In the genomic region with DNA sequence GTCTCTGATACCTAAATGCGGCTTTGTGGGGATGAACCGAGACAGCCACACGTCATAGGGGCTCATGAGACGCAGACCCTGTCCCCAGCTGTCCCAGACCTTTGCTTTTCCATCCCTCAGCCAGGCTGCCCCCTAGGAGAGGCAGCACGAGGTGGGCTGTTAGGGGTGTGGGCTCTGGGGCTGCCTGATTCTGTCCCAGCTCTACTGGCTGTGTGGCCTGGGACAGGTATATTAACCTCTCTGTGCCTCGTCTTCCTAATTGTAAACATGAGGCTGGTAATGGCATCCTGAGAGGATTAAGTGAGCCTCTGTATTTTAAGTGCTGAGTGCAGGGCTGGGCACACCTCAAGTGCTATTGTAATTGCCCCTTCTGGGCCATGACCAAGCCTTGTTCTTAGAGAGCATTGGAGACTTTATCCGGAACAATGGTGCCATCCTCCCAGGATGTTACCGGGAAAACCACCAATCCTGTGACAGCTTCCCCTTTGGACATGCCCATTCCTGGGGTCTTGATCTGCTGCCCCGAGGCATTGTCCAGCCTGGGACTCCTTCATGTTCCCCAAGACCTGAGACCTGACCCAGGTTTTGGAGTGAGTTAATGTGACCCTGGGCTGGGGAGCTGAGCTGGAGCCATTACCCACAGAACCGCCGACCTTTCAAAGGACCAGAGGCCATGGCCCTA, we compare ENCODE assay signal across 22 cellular contexts. TPM values are rescaled to one million over a fixed set of nuclear protein-coding genes. Genes with fewer than 3 reads are reported as not detected.
DNase-seq lines count a peak whose midpoint lies in the region; FAIRE-seq and TF ChIP-seq lines count a peak whose summit lies in the region.
"Had no signal": no experiment of that assay in that cellular context is flagged by ENCODE, and none has a peak within 500 bp of the region (broad histone marks: within the 10 kb centered on the region; RNA-seq: fewer than 3 reads in every experiment).

No MANE protein-coding gene starts in this region.

- POLR2A ChIA-PET in endothelial cell of umbilical vein (lab: Charles Lee), result no interaction called here

- no peak overlapping the region for H3K4me3 Mint-ChIP-seq in activated naive CD4-positive, alpha-beta T cell treated with anti-CD3 and anti-CD28 coated beads for 36 hours
- H3K4me3 Mint-ChIP-seq: activated CD8-positive, alpha-beta T cell treated with anti-CD3 and anti-CD28 coated beads for 36 hours; CD4-positive, alpha-beta T cell had no signal

- H3K36me3 ChIP-seq in BLaER1, result no peaks in the 10 kb centered on the region
- H3K36me3 ChIP-seq in endothelial cell of umbilical vein (ENCODE audit: control insufficient read depth in 2 of 2, extremely low read depth in 1 of 2, insufficient read depth in 2 of 2, low read length in 2 of 2), result no peaks in the 10 kb centered on the region
- H3K36me3 ChIP-seq in skeletal muscle satellite cell (ENCODE audit: insufficient read depth, low read length), result no peaks in the 10 kb centered on the region
- H3K36me3 ChIP-seq: tibial artery had no signal

- peak overlapping the region; percentile 11 for H3K27ac ChIP-seq in BLaER1
- peak overlapping the region; percentile 64 for H3K27ac ChIP-seq in endothelial cell of umbilical vein (ENCODE audit: insufficient read depth, low read depth, low read length)
- H3K27ac ChIP-seq: tibial artery had no signal

- peaks cover 27% of the 10 kb centered on the region for H3K27me3 Mint-ChIP-seq in activated naive CD4-positive, alpha-beta T cell treated with anti-CD3 and anti-CD28 coated beads for 36 hours (ENCODE audit: low read depth)

- intact Hi-C loops in endothelial cell of umbilical vein (cut with micrococcal nuclease), result no loop called here
- intact Hi-C loops in activated naive CD4-positive, alpha-beta T cell treated with anti-CD3 and anti-CD28 coated beads for 36 hours (cut with micrococcal nuclease), result no loop called here

- H4K20me1 ChIP-seq in BLaER1, result no peaks in the 10 kb centered on the region
- H4K20me1 ChIP-seq in endothelial cell of umbilical vein (replicated peaks; ENCODE audit: control insufficient read depth, extremely low read depth, insufficient read depth, low read length), result no peaks in the 10 kb centered on the region

- TF ChIP-seq CTCF in endothelial cell of umbilical vein (IDR thresholded peaks at IDR 0.05; ENCODE audit: extremely low read depth in 1 of 2, insufficient read depth in 1 of 2, low read depth in 1 of 2, low read length in 2 of 2), result no peak

- H3K36me3 Mint-ChIP-seq in activated naive CD4-positive, alpha-beta T cell treated with anti-CD3 and anti-CD28 coated beads for 36 hours (ENCODE audit: low read depth), result no peaks in the 10 kb centered on the region

- peak overlapping the region; percentile 35 for H3K4me2 ChIP-seq in BLaER1
- peak overlapping the region; percentile 13 for H3K4me2 ChIP-seq in endothelial cell of umbilical vein (ENCODE audit: insufficient read depth, low read length)
- H3K4me2 ChIP-seq in skeletal muscle satellite cell (ENCODE audit: low read length), result peak overlapping the region; percentile 13

- peaks cover 84% of the 10 kb centered on the region for H3K4me1 ChIP-seq in BLaER1
- peaks cover 74% of the 10 kb centered on the region for H3K4me1 ChIP-seq in endothelial cell of umbilical vein (ENCODE audit: control insufficient read depth, extremely low read depth, insufficient read depth, low read length)
- peaks cover 51% of the 10 kb centered on the region for H3K4me1 ChIP-seq in skeletal muscle satellite cell (ENCODE audit: control insufficient read depth, insufficient read depth, low read length)

- no TSS peak for BruUV-seq in endothelial cell of umbilical vein (replicated peaks; lab: Mats Ljungman, UMichigan)

- CTCF ChIA-PET in endothelial cell of umbilical vein (lab: Charles Lee), result interaction anchor here (1.1 to 3.1 kb wide), 5 partner anchors 10 to 42 kb away, joined by 4 to 17 read pairs (median 7); no protein-coding TSS in a partner anchor
- CTCF ChIA-PET in activated naive CD4-positive, alpha-beta T cell treated with anti-CD3 and anti-CD28 coated beads for 36 hours (lab: Charles Lee), result interaction anchor here (0.8 to 10.0 kb wide), 2 partner anchors 15 to 34 kb away, joined by 4 to 63 read pairs; no protein-coding TSS in a partner anchor

- peaks cover 96% of the 10 kb centered on the region for H3K79me2 ChIP-seq in endothelial cell of umbilical vein (ENCODE audit: control insufficient read depth, insufficient read depth, low read length)

- peaks cover 6% of the 10 kb centered on the region for H3K4me1 Mint-ChIP-seq in activated naive CD4-positive, alpha-beta T cell treated with anti-CD3 and anti-CD28 coated beads for 36 hours (ENCODE audit: low read depth)

- H2AFZ ChIP-seq in endothelial cell of umbilical vein (ENCODE audit: low read depth, low read length), result no peak overlapping the region

- no peak for TF ChIP-seq POLR2A in endothelial cell of umbilical vein (IDR thresholded peaks at IDR 0.05; ENCODE audit: low read depth, low read length)

- H3K27ac Mint-ChIP-seq in activated naive CD4-positive, alpha-beta T cell treated with anti-CD3 and anti-CD28 coated beads for 36 hours, result no peak overlapping the region
- H3K27ac Mint-ChIP-seq: activated CD8-positive, alpha-beta T cell treated with anti-CD3 and anti-CD28 coated beads for 36 hours; CD4-positive, alpha-beta T cell had no signal

- H3K9me3 ChIP-seq in BLaER1, result no peaks in the 10 kb centered on the region
- H3K9me3 ChIP-seq in endothelial cell of umbilical vein (replicated peaks; ENCODE audit: control insufficient read depth, insufficient read depth, low read length), result no peaks in the 10 kb centered on the region
- H3K9me3 ChIP-seq in skeletal muscle satellite cell (replicated peaks; ENCODE audit: low read length), result no peaks in the 10 kb centered on the region
- H3K9me3 ChIP-seq: tibial artery had no signal

- no peak overlapping the region for H3K4me3 ChIP-seq in BLaER1
- no peak overlapping the region for H3K4me3 ChIP-seq in endothelial cell of umbilical vein (replicated peaks in 1 of 3; ENCODE audit: insufficient read depth in 1 of 3, low read depth in 1 of 3, low read length in 3 of 3)
- H3K4me3 ChIP-seq in skeletal muscle satellite cell (ENCODE audit: low read length), result no peak overlapping the region
- H3K4me3 ChIP-seq: GM12878, tibial artery had no signal

- no peaks in the 10 kb centered on the region for H3K9me1 ChIP-seq in endothelial cell of umbilical vein (replicated peaks; ENCODE audit: control insufficient read depth, extremely low read depth, insufficient read depth, low read length)

- no peak overlapping the region for H3K9ac ChIP-seq in BLaER1
- no peak overlapping the region for H3K9ac ChIP-seq in endothelial cell of umbilical vein (replicated peaks; ENCODE audit: extremely low read depth, insufficient read depth, low read length)
- no peak overlapping the region for H3K9ac ChIP-seq in skeletal muscle satellite cell (ENCODE audit: low read depth, low read length)

- DNase-seq in M059J (ENCODE audit: low read depth) (peak; percentile 31), endothelial cell of umbilical vein (ENCODE audit: low read depth, low spot score) (no peak), dermis blood vessel endothelial cell (no peak), NCI-H1092 treated with DMSO at 0.1 percent for 48 hours (lab: John Stamatoyannopoulos, UW) (no peak)
- no peak for DNase-seq in activated naive CD4-positive, alpha-beta T cell treated with anti-CD3 and anti-CD28 coated beads for 36 hours
- DNase-seq in activated CD4-positive, CD25-positive, alpha-beta regulatory T cell (lab: John Stamatoyannopoulos, UW), result no peak
- DNase-seq: activated CD8-positive, alpha-beta T cell treated with anti-CD3 and anti-CD28 coated beads for 36 hours; activated naive CD4-positive, alpha-beta T cell; amniotic stem cell; CD4-positive, alpha-beta T cell; effector CD4-positive, alpha-beta T cell; GF-D8; Kasumi-1; NCI-H1092; NCI-H2029 treated with DMSO at 0.1 percent for 48 hours; NCI-H510A treated with DMSO at 0.1 percent for 48 hours; tibial artery had no signal

- dilution Hi-C loops in endothelial cell of umbilical vein (cut with MboI; ENCODE audit: extremely low pct_ligation_motif_present, low sequenced_read_pairs), result no loop called here

- FAIRE-seq in endothelial cell of umbilical vein (lab: Jason Lieb, UNC), result peak; percentile 21
- FAIRE-seq: GM12878, H1 had no signal

- H3K9me3 Mint-ChIP-seq in activated naive CD4-positive, alpha-beta T cell treated with anti-CD3 and anti-CD28 coated beads for 36 hours, result no peaks in the 10 kb centered on the region
- H3K9me3 Mint-ChIP-seq: activated CD8-positive, alpha-beta T cell treated with anti-CD3 and anti-CD28 coated beads for 36 hours; CD4-positive, alpha-beta T cell had no signal

- H3K27me3 ChIP-seq in BLaER1 (no peaks in the 10 kb centered on the region), endothelial cell of umbilical vein (ENCODE audit: control insufficient read depth in 2 of 2, insufficient read depth in 2 of 2, low read length in 2 of 2) (no peaks in the 10 kb centered on the region), skeletal muscle satellite cell (ENCODE audit: control insufficient read depth, insufficient read depth, low read length) (peaks cover 16% of the 10 kb centered on the region)

RNA-seq across cellular contexts. Expression of gene ADGRG1, which starts 5.1 kb away (rescaled TPM):
- total RNA-seq in M059J (2014; rRNA removed; shearing (Covaris generic)), result 16.2 and 20.6 TPM in 2 replicates
- total RNA-seq in endothelial cell of umbilical vein, result 92.5 and 116 TPM in 2 replicates
- 45.6 and 45.7 TPM in 2 replicates for polyA plus RNA-seq in endothelial cell of umbilical vein
- polyA plus RNA-seq in endothelial cell of umbilical vein (2011; cell fraction: cytosol; rRNA removed), result 34.6 and 34.8 TPM in 2 replicates
- 35.5 and 39.9 TPM in 2 replicates for polyA plus RNA-seq in endothelial cell of umbilical vein (2011; cell fraction: nucleus; rRNA removed)
- polyA plus RNA-seq in endothelial cell of umbilical vein (2012), result 50.7 and 64.0 TPM in 2 replicates
- 28.6 and 32.1 TPM in 2 replicates for polyA minus RNA-seq in endothelial cell of umbilical vein
- polyA minus RNA-seq in endothelial cell of umbilical vein (2011; cell fraction: cytosol; rRNA and poly(A)+ RNA removed), result 12.8 TPM
- polyA minus RNA-seq in endothelial cell of umbilical vein (2011; cell fraction: nucleus; rRNA and poly(A)+ RNA removed), result 20.8 and 23.1 TPM in 2 replicates
- total RNA-seq in skeletal muscle satellite cell (2012; rRNA removed), result 6.6 and 15.5 TPM in 2 replicates
- total RNA-seq in activated naive CD4-positive, alpha-beta T cell treated with anti-CD3 and anti-CD28 coated beads for 36 hours, result 1 to 10 TPM in 1 of 2 experiments, under 1 TPM in 1; 0.93 to 1.0 TPM
- 21.8 and 35.4 TPM in 2 replicates for total RNA-seq in dermis blood vessel endothelial cell

RNA-seq across cellular contexts. Expression of gene ADGRG3, which starts 34.6 kb away (rescaled TPM):
- total RNA-seq in M059J (2014; rRNA removed; shearing (Covaris generic)), result not detected in 2 replicates
- total RNA-seq in endothelial cell of umbilical vein (not detected in 2 replicates), dermis blood vessel endothelial cell (2.7 and 4.6 TPM in 2 replicates)
- not detected in 2 replicates for polyA plus RNA-seq in endothelial cell of umbilical vein
- not detected in 2 replicates for polyA plus RNA-seq in endothelial cell of umbilical vein (2011; cell fraction: cytosol; rRNA removed)
- not detected in 2 replicates for polyA plus RNA-seq in endothelial cell of umbilical vein (2011; cell fraction: nucleus; rRNA removed)
- polyA plus RNA-seq in endothelial cell of umbilical vein (2012), result not detected in 2 replicates
- not detected in 2 replicates for polyA minus RNA-seq in endothelial cell of umbilical vein
- polyA minus RNA-seq in endothelial cell of umbilical vein (2011; cell fraction: cytosol; rRNA and poly(A)+ RNA removed), result not detected
- not detected in 2 replicates for polyA minus RNA-seq in endothelial cell of umbilical vein (2011; cell fraction: nucleus; rRNA and poly(A)+ RNA removed)
- total RNA-seq in skeletal muscle satellite cell (2012; rRNA removed), result not detected in 2 replicates
- under 1 TPM in 1 of 2 experiments, not detected in 1; 0.14 TPM for total RNA-seq in activated naive CD4-positive, alpha-beta T cell treated with anti-CD3 and anti-CD28 coated beads for 36 hours
- total RNA-seq: activated CD8-positive, alpha-beta T cell treated with anti-CD3 and anti-CD28 coated beads for 36 hours; GM12878; HT-29 had no signal
